In genomic region chrX:106159861-106160282, GRCh38 we compare ENCODE assay signal across 1 cellular context.
TF ChIP-seq lines count a peak whose summit lies in the region.

No MANE protein-coding gene starts in this region.

TF ChIP-seq in HepG2, 621 proteins besides CTCF, POLR2A, EP300 and RAD21 (continued from another document):
- TF ChIP-seq, protein P1, sequence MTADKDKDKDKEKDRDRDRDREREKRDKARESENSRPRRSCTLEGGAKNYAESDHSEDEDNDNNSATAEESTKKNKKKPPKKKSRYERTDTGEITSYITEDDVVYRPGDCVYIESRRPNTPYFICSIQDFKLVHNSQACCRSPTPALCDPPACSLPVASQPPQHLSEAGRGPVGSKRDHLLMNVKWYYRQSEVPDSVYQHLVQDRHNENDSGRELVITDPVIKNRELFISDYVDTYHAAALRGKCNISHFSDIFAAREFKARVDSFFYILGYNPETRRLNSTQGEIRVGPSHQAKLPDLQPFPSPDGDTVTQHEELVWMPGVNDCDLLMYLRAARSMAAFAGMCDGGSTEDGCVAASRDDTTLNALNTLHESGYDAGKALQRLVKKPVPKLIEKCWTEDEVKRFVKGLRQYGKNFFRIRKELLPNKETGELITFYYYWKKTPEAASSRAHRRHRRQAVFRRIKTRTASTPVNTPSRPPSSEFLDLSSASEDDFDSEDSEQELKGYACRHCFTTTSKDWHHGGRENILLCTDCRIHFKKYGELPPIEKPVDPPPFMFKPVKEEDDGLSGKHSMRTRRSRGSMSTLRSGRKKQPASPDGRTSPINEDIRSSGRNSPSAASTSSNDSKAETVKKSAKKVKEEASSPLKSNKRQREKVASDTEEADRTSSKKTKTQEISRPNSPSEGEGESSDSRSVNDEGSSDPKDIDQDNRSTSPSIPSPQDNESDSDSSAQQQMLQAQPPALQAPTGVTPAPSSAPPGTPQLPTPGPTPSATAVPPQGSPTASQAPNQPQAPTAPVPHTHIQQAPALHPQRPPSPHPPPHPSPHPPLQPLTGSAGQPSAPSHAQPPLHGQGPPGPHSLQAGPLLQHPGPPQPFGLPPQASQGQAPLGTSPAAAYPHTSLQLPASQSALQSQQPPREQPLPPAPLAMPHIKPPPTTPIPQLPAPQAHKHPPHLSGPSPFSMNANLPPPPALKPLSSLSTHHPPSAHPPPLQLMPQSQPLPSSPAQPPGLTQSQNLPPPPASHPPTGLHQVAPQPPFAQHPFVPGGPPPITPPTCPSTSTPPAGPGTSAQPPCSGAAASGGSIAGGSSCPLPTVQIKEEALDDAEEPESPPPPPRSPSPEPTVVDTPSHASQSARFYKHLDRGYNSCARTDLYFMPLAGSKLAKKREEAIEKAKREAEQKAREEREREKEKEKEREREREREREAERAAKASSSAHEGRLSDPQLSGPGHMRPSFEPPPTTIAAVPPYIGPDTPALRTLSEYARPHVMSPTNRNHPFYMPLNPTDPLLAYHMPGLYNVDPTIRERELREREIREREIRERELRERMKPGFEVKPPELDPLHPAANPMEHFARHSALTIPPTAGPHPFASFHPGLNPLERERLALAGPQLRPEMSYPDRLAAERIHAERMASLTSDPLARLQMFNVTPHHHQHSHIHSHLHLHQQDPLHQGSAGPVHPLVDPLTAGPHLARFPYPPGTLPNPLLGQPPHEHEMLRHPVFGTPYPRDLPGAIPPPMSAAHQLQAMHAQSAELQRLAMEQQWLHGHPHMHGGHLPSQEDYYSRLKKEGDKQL (CRISPR knock-in tag; IDR thresholded peaks at IDR 0.05; ENCODE audit: low read depth), result no peak
TF ChIP-seq in HepG2: peak in this region for 1.
